25 cellular contexts compared by ENCODE assay signal in genomic region chr1:46114925-46115603, GRCh38. TPM values are rescaled to one million over a fixed set of nuclear protein-coding genes. Genes with fewer than 3 reads are reported as not detected.
A peak's percentile ranks its signal among the peaks of the same experiment; 100 is the strongest.
DNase-seq lines count a peak whose midpoint lies in the region; ATAC-seq, FAIRE-seq and TF ChIP-seq lines count a peak whose summit lies in the region.
"Had no signal": no experiment of that assay in that cellular context is flagged by ENCODE, and none has a peak within 500 bp of the region (broad histone marks: within the 10 kb centered on the region; RNA-seq: fewer than 3 reads in every experiment).

No MANE protein-coding gene starts in this region.

- no peak overlapping the region for H3K27ac ChIP-seq in HepG2 (ENCODE audit: extremely low read length, insufficient read depth, low read length)
- no peak overlapping the region for H3K27ac ChIP-seq in right lobe of liver
- no peak overlapping the region for H3K27ac ChIP-seq in upper lobe of left lung
- H3K27ac ChIP-seq: C4-2B, cardiac muscle cell, epithelial cell of prostate, ovary, right atrium auricular region had no signal

- H3K9me3 ChIP-seq in HepG2 (ENCODE audit: low read length) (no peaks in the 10 kb centered on the region), right lobe of liver (no peaks in the 10 kb centered on the region), upper lobe of left lung (no peaks in the 10 kb centered on the region)
- H3K9me3 ChIP-seq: MG63, ovary, right atrium auricular region had no signal

- in situ Hi-C loops in HepG2 (cut with HindIII; ENCODE audit: extremely low pct_ligation_motif_present, low pct_unique_long_range_greater_than_20kb) = no loop called here

- FAIRE-seq in HepG2 (lab: Jason Lieb, UNC) = no peak
- FAIRE-seq: A204.1 had no signal

- no peaks in the 10 kb centered on the region for H3K27me3 ChIP-seq in HepG2 (ENCODE audit: control insufficient read depth in 1 of 2, insufficient read depth in 2 of 2, low read length in 2 of 2)
- H3K27me3 ChIP-seq in right lobe of liver = no peaks in the 10 kb centered on the region
- H3K27me3 ChIP-seq in upper lobe of left lung = no peaks in the 10 kb centered on the region
- H3K27me3 ChIP-seq: cardiac muscle cell, MG63, ovary, right atrium auricular region had no signal

- 86% methylated on average over 2 of the region's 2 CpGs for WGBS in HepG2 (ENCODE audit: low lambda C conversion rate)
- 83% methylated on average over 2 of the region's 2 CpGs for WGBS in right lobe of liver (ENCODE audit: insufficient coverage, low coverage, low lambda C conversion rate, missing lambda C conversion rate)
- 89 to 90% methylated on average over 2 of the region's 2 CpGs for WGBS in upper lobe of left lung, 2 donors

- no peak overlapping the region for H3K9ac ChIP-seq in HepG2 (ENCODE audit: insufficient read depth, low read depth, low read length)

- no peak for TF ChIP-seq POLR2A in HepG2 (IDR thresholded peaks at IDR 0.05; ENCODE audit: insufficient read depth in 1 of 2, low read depth in 2 of 2, low read length in 2 of 2)
- TF ChIP-seq POLR2A in right lobe of liver (IDR thresholded peaks at IDR 0.05) = no peak
- no peak for TF ChIP-seq POLR2A in upper lobe of left lung (IDR thresholded peaks at IDR 0.05)

- ATAC-seq in HepG2 (no peak), right lobe of liver (no peak), upper lobe of left lung (ENCODE audit: low FRiP score in 2 of 2) (no peak)

- POLR2A ChIA-PET in HepG2 (lab: Yijun Ruan, JAX) = no interaction called here

- H3K4me2 ChIP-seq in HepG2 (ENCODE audit: low read depth, low read length) = no peak overlapping the region

- CTCF ChIA-PET in HepG2 (lab: Yijun Ruan, JAX; ENCODE audit: low intra/inter-chr PET ratio, low total read pairs) = no interaction called here

- TF ChIP-seq RAD21 in HepG2 (CRISPR knock-in tag; IDR thresholded peaks at IDR 0.05) = no peak

- TF ChIP-seq EP300 in HepG2 (IDR thresholded peaks at IDR 0.05; ENCODE audit: low read depth in 2 of 2, low read length in 2 of 2) (no peak), HepG2 (CRISPR knock-in tag; IDR thresholded peaks at IDR 0.05; ENCODE audit: borderline replicate concordance) (no peak), upper lobe of left lung (IDR thresholded peaks at IDR 0.05) (no peak)

- H4K20me1 ChIP-seq in HepG2 (ENCODE audit: insufficient read depth, low read length) = no peaks in the 10 kb centered on the region

- BruUV-seq in HepG2 (replicated peaks; lab: Mats Ljungman, UMichigan) = no TSS peak

- DNase-seq in HepG2 (ENCODE audit: low spot score) (no peak), right lobe of liver (no peak), OCI-M1 (lab: John Stamatoyannopoulos, UW) (peak; percentile 45), fibroblast of peridontal ligament (ENCODE audit: extremely low read depth) (peak; percentile 59), NCI-H446 treated with DMSO at 0.1 percent for 48 hours (lab: John Stamatoyannopoulos, UW) (no peak), NOMO-1 treated with dmso at 0.1 percent for 144 hours (lab: John Stamatoyannopoulos, UW; ENCODE audit: unreplicated experiment) (no peak), upper lobe of left lung (no peak), SW 1271 (lab: John Stamatoyannopoulos, UW) (no peak)
- DNase-seq: activated CD4-positive, alpha-beta T cell treated with anti-CD3 and anti-CD28 coated beads, Interleukin-2, amount 50 U/mL, for 1 hour; activated effector memory CD4-positive, alpha-beta T cell treated with anti-CD3 and anti-CD28 coated beads, Interleukin-2, amount 50 U/mL, for 16 hours; EL; foreskin melanocyte; hippocampal formation; MG63; NCI-H69; ovary; SIG-M5; stimulated activated CD4-positive, alpha-beta T cell treated with anti-CD3 and anti-CD28 coated beads, Interleukin-15, amount 100 ng/mL, for 24 hours had no signal

- H3K4me1 ChIP-seq in HepG2 (ENCODE audit: insufficient read depth, low read length) = peaks cover 15% of the 10 kb centered on the region
- H3K4me1 ChIP-seq in right lobe of liver = no peaks in the 10 kb centered on the region
- H3K4me1 ChIP-seq in upper lobe of left lung = peaks cover 0 to 6% (median 5%) of the 10 kb centered on the region in 4 donors

- no peaks in the 10 kb centered on the region for H3K36me3 ChIP-seq in HepG2 (replicated peaks in 1 of 2; ENCODE audit: control insufficient read depth in 1 of 2, insufficient read depth in 2 of 2, low read length in 2 of 2)
- no peaks in the 10 kb centered on the region for H3K36me3 ChIP-seq in right lobe of liver
- peaks cover 0 to 9% (median 0%) of the 10 kb centered on the region in 4 donors for H3K36me3 ChIP-seq in upper lobe of left lung
- H3K36me3 ChIP-seq: cardiac muscle cell, MG63, ovary, right atrium auricular region had no signal

- H2AFZ ChIP-seq in HepG2 (ENCODE audit: low read length) = no peak overlapping the region

- intact Hi-C loops in HepG2 (cut with micrococcal nuclease; ENCODE audit: unreplicated experiment) = no loop called here
- intact Hi-C loops in right lobe of liver (cut with DNase I) = no loop called here

- no peak for TF ChIP-seq CTCF in HepG2 (CRISPR knock-in tag; IDR thresholded peaks at IDR 0.05)
- TF ChIP-seq CTCF in right lobe of liver (IDR thresholded peaks at IDR 0.05) = no peak
- TF ChIP-seq CTCF in upper lobe of left lung (IDR thresholded peaks at IDR 0.05) = no peak

- no peak overlapping the region for H3K4me3 ChIP-seq in HepG2 (replicated peaks in 1 of 3; ENCODE audit: insufficient read depth in 1 of 3, low read depth in 2 of 3, low read length in 3 of 3)
- H3K4me3 ChIP-seq in right lobe of liver = no peak overlapping the region
- no peak overlapping the region for H3K4me3 ChIP-seq in upper lobe of left lung
- H3K4me3 ChIP-seq: cardiac muscle cell, lung, MG63, ovary, right atrium auricular region had no signal

- no peaks in the 10 kb centered on the region for H3K79me2 ChIP-seq in HepG2 (ENCODE audit: insufficient read depth, low read length)

TF ChIP-seq in HepG2, 621 proteins besides CTCF, POLR2A, EP300 and RAD21:
- TF ChIP-seq WIZ (CRISPR knock-in tag; IDR thresholded peaks at IDR 0.05) (no peak), MAFK (conservative IDR thresholded peaks at IDR 0.05 in 1 of 2, IDR thresholded peaks at IDR 0.05 in 1 of 2; ENCODE audit: low read length in 2 of 2) (peak; percentile 75 to 80), MAFF (IDR thresholded peaks at IDR 0.05; ENCODE audit: low read depth, low read length) (peak; percentile 60)

RNA-seq across cellular contexts. Expression of gene PIK3R3, which starts 17.4 kb away (rescaled TPM):
- total RNA-seq in HepG2 (2016; rRNA removed; fragmentation: Illumina TruSeq; extraction: Trizol) (6.9 and 9.7 TPM in 2 replicates), right lobe of liver (1 to 10 TPM; 2.0 to 4.3 (median 2.8) TPM), upper lobe of left lung (10 to 100 TPM; 11.2 to 43.7 (median 33.0) TPM)
- total RNA-seq in HepG2 (2016; cell fraction: cytosol; rRNA removed; fragmentation: Illumina TruSeq; extraction: Trizol; ENCODE audit: low read depth) = 7.4 and 9.6 TPM in 2 replicates
- total RNA-seq in HepG2 (2016; cell fraction: insoluble cytoplasmic fraction; rRNA removed; fragmentation: Illumina TruSeq; extraction: Trizol) = 6.5 and 9.3 TPM in 2 replicates
- total RNA-seq in HepG2 (2016; cell fraction: membrane; rRNA removed; fragmentation: Illumina TruSeq; extraction: Trizol) = 6.5 and 6.9 TPM in 2 replicates
- total RNA-seq in HepG2 (2016; cell fraction: nucleus; rRNA removed; fragmentation: Illumina TruSeq; extraction: Trizol) = 7.1 and 7.2 TPM in 2 replicates
- polyA plus RNA-seq in HepG2 (2011; rRNA removed) = 0.31 and 0.37 TPM in 2 replicates
- polyA plus RNA-seq in HepG2 (2011; cell fraction: cytosol; rRNA removed) = 0.13 and 0.38 TPM in 2 replicates
- 0.28 and 0.32 TPM in 2 replicates for polyA plus RNA-seq in HepG2 (2011; cell fraction: nucleus; rRNA removed)
- polyA plus RNA-seq in HepG2 (2012) = 0.48 and 0.75 TPM in 2 replicates
- polyA plus RNA-seq in HepG2 (2016; cell fraction: cytosol; fragmentation: Illumina TruSeq; extraction: Trizol; ENCODE audit: low read depth) = 0.50 and 0.64 TPM in 2 replicates
- polyA plus RNA-seq in HepG2 (2016; cell fraction: insoluble cytoplasmic fraction; fragmentation: Illumina TruSeq; extraction: Trizol; ENCODE audit: low read depth) = 7.1 and 8.3 TPM in 2 replicates
- polyA plus RNA-seq in HepG2 (2016; cell fraction: membrane; fragmentation: Illumina TruSeq; extraction: Trizol; ENCODE audit: low read depth) = 1.2 and 1.7 TPM in 2 replicates
- polyA plus RNA-seq in HepG2 (2016; cell fraction: nucleus; fragmentation: Illumina TruSeq; extraction: Trizol; ENCODE audit: insufficient read depth, low read depth) = 4.5 and 5.8 TPM in 2 replicates
- polyA minus RNA-seq in HepG2 (2011; rRNA and poly(A)+ RNA removed; ENCODE audit: low replicate concordance) = 0.66 and 31.7 TPM in 2 replicates
- 0.26 and 1.1 TPM in 2 replicates for polyA minus RNA-seq in HepG2 (2011; cell fraction: cytosol; rRNA and poly(A)+ RNA removed)
- polyA minus RNA-seq in HepG2 (2011; cell fraction: nucleus; rRNA and poly(A)+ RNA removed) = 0.52 and 0.87 TPM in 2 replicates

RNA-seq across cellular contexts. Expression of gene TSPAN1, which starts 59.8 kb away (rescaled TPM):
- total RNA-seq in HepG2 (2016; rRNA removed; fragmentation: Illumina TruSeq; extraction: Trizol) = 1.2 and 1.7 TPM in 2 replicates
- total RNA-seq in HepG2 (2016; cell fraction: cytosol; rRNA removed; fragmentation: Illumina TruSeq; extraction: Trizol; ENCODE audit: low read depth) = 1.0 and 1.2 TPM in 2 replicates
- total RNA-seq in HepG2 (2016; cell fraction: insoluble cytoplasmic fraction; rRNA removed; fragmentation: Illumina TruSeq; extraction: Trizol) = 1.00 and 2.0 TPM in 2 replicates
- total RNA-seq in HepG2 (2016; cell fraction: membrane; rRNA removed; fragmentation: Illumina TruSeq; extraction: Trizol) = 0.87 and 1.8 TPM in 2 replicates
- 1.2 and 2.3 TPM in 2 replicates for total RNA-seq in HepG2 (2016; cell fraction: nucleus; rRNA removed; fragmentation: Illumina TruSeq; extraction: Trizol)
- polyA plus RNA-seq in HepG2 (2011; rRNA removed) = 2.9 and 4.5 TPM in 2 replicates
- 4.0 and 5.3 TPM in 2 replicates for polyA plus RNA-seq in HepG2 (2011; cell fraction: cytosol; rRNA removed)
- polyA plus RNA-seq in HepG2 (2011; cell fraction: nucleus; rRNA removed) = 4.9 and 5.5 TPM in 2 replicates
- polyA plus RNA-seq in HepG2 (2012) = 1.6 and 2.4 TPM in 2 replicates
- polyA plus RNA-seq in HepG2 (2016; cell fraction: cytosol; fragmentation: Illumina TruSeq; extraction: Trizol; ENCODE audit: low read depth) = 0.80 and 1.7 TPM in 2 replicates
- polyA plus RNA-seq in HepG2 (2016; cell fraction: insoluble cytoplasmic fraction; fragmentation: Illumina TruSeq; extraction: Trizol; ENCODE audit: low read depth) = 1.6 and 2.5 TPM in 2 replicates
- 0.85 and 1.3 TPM in 2 replicates for polyA plus RNA-seq in HepG2 (2016; cell fraction: membrane; fragmentation: Illumina TruSeq; extraction: Trizol; ENCODE audit: low read depth)
- 5.9 and 6.2 TPM in 2 replicates for polyA plus RNA-seq in HepG2 (2016; cell fraction: nucleus; fragmentation: Illumina TruSeq; extraction: Trizol; ENCODE audit: insufficient read depth, low read depth)
- polyA minus RNA-seq in HepG2 (2011; rRNA and poly(A)+ RNA removed; ENCODE audit: low replicate concordance) = 8.7 and 82.7 TPM in 2 replicates
- 2.0 and 2.4 TPM in 2 replicates for polyA minus RNA-seq in HepG2 (2011; cell fraction: cytosol; rRNA and poly(A)+ RNA removed)
- polyA minus RNA-seq in HepG2 (2011; cell fraction: nucleus; rRNA and poly(A)+ RNA removed) = 3.3 and 4.5 TPM in 2 replicates
- total RNA-seq in right lobe of liver = 1 to 10 TPM; 2.6 to 6.3 (median 3.6) TPM
- 100 to 1,000 TPM in 1 of 6 donors, 10 to 100 TPM in 5; 12.2 to 109 (median 31.2) TPM for total RNA-seq in upper lobe of left lung
- total RNA-seq: cardiac muscle cell, OCI-LY7 had no signal
- polyA plus RNA-seq: cardiac muscle cell had no signal

Comparison
In these comparisons a context has a peak if more than half of its experiments do, and no peak if none do; other contexts are left out.
1. DNase-seq: peak in OCI-M1 (single experiment) and fibroblast of peridontal ligament (single experiment); none in HepG2 (single experiment), right lobe of liver (0 of 3), NCI-H446 treated with DMSO at 0.1 percent for 48 hours (single experiment), NOMO-1 treated with dmso at 0.1 percent for 144 hours (single experiment), upper lobe of left lung (0 of 2) and SW 1271 (0 of 2).